Comparison of ENCODE assay signal across 1 cellular context in genomic region chr16:3094289-3095027, GRCh38.
A peak's percentile ranks its signal among the peaks of the same experiment; 100 is the strongest.
TF ChIP-seq lines count a peak whose summit lies in the region.

No MANE protein-coding gene starts in this region.

TF ChIP-seq in K562, 482 proteins besides CTCF, POLR2A, EP300 and RAD21:
- TF ChIP-seq ZNF766 (CRISPR knock-in tag; conservative IDR thresholded peaks at IDR 0.05) (no peak), HDAC8 (tag; IDR thresholded peaks at IDR 0.05) (no peak), HCFC1 (IDR thresholded peaks at IDR 0.05; ENCODE audit: low read depth, low read length) (no peak), E2F6 (IDR thresholded peaks at IDR 0.05; ENCODE audit: borderline replicate concordance in 1 of 2, extremely low read depth in 1 of 2, insufficient read depth in 1 of 2, insufficient read length in 1 of 2, low read depth in 1 of 2, low read length in 1 of 2, poor library complexity in 1 of 2, severe bottlenecking in 1 of 2) (peak in 1 of 2 experiments; percentile 28), PHTF2 (CRISPR knock-in tag; IDR thresholded peaks at IDR 0.05) (no peak), ZNF431 (CRISPR knock-in tag; IDR thresholded peaks at IDR 0.05) (no peak), KLF16 (IDR thresholded peaks at IDR 0.05) (0 out of 2 replicates have a peak, but pooled peaks have one; percentile 42), JUND (IDR thresholded peaks at IDR 0.05; ENCODE audit: borderline replicate concordance, low read depth, low read length) (0 out of 2 replicates have a peak, but pooled peaks have one; percentile 9), JUND (tag; IDR thresholded peaks at IDR 0.05; ENCODE audit: borderline replicate concordance, low read depth, low read length) (no peak), ZNF551 (CRISPR knock-in tag; IDR thresholded peaks at IDR 0.05) (no peak), L3MBTL2 (IDR thresholded peaks at IDR 0.05) (peak; percentile 49; the same call in 1 of the 2 replicates), SRSF3 (IDR thresholded peaks at IDR 0.05; ENCODE audit: insufficient read depth, low read length) (no peak), DEAF1 (CRISPR knock-in tag; IDR thresholded peaks at IDR 0.05) (peak; percentile 51; the same call in 1 of the 2 replicates), SNIP1 (IDR thresholded peaks at IDR 0.05; ENCODE audit: low read depth) (no peak), TBP (optimal IDR thresholded peaks at IDR 0.05; ENCODE audit: low read depth, low read length) (no peak), TAL1 (IDR thresholded peaks at IDR 0.05) (no peak), ZBTB11 (CRISPR knock-in tag; IDR thresholded peaks at IDR 0.05) (0 out of 6 replicates have a peak, but pooled peaks of 1 of the 3 experiments have one; percentile 24), ZNF24 (IDR thresholded peaks at IDR 0.05) (no peak), ZNF780A (CRISPR knock-in tag; IDR thresholded peaks at IDR 0.05) (no peak), ZBTB8A (IDR thresholded peaks at IDR 0.05; ENCODE audit: partially characterized antibody) (no peak), GATAD2A (IDR thresholded peaks at IDR 0.05) (no peak), ATF1 (CRISPR knock-in tag; IDR thresholded peaks at IDR 0.05) (no peak), ATF1 (tag; IDR thresholded peaks at IDR 0.05) (0 out of 2 replicates have a peak, but pooled peaks have one; percentile 9), HDAC6 (IDR thresholded peaks at IDR 0.05; ENCODE audit: low read depth, low read length) (no peak), TAF7 (tag; IDR thresholded peaks at IDR 0.05) (no peak), TRIM24 (IDR thresholded peaks at IDR 0.05) (no peak), KAT7 (CRISPR knock-in tag; IDR thresholded peaks at IDR 0.05; ENCODE audit: borderline replicate concordance) (no peak), POLR2H (tag; IDR thresholded peaks at IDR 0.05; ENCODE audit: low read depth) (no peak), ZBTB33 (CRISPR knock-in tag; IDR thresholded peaks at IDR 0.05) (peak; percentile 90)
- TF ChIP-seq, protein P1, sequence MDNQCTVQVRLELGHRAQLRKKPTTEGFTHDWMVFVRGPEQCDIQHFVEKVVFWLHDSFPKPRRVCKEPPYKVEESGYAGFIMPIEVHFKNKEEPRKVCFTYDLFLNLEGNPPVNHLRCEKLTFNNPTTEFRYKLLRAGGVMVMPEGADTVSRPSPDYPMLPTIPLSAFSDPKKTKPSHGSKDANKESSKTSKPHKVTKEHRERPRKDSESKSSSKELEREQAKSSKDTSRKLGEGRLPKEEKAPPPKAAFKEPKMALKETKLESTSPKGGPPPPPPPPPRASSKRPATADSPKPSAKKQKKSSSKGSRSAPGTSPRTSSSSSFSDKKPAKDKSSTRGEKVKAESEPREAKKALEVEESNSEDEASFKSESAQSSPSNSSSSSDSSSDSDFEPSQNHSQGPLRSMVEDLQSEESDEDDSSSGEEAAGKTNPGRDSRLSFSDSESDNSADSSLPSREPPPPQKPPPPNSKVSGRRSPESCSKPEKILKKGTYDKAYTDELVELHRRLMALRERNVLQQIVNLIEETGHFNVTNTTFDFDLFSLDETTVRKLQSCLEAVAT (IDR thresholded peaks at IDR 0.05) = no peak
